In the genomic region with DNA sequence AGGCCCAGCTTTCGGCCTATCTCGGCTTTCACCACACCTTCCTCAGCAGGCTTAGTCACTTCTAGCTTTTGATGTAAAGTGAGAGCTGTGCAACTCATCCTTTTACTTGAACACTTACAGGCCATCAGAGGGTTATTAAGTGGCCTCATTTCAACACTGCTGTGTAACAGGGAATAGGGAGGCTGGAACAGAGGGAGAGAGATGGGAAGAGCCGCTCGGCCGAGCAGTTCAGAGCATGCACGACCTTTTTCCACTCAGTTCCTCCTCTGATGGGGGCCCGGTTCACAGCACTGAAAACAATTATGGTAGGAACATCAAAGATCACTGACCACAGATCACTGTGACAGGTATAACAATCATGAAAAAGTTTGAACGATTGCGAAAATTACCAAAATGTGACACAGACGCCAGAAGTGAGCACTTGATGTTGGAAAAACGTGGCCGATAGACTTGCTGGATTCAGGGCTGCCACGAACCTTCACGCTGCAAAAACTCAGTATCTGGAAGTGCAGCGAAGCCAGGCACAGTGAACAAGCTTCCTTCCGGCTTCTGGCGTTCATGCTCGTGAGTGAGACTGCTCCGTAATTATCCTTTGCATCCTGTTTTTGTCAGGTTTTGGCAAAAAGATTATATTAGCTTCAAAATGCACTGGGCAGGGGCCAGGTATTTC, we compare ENCODE assay signal across 1 cellular context.
TF ChIP-seq lines count a peak whose summit lies in the region.

No MANE protein-coding gene starts in this region.

TF ChIP-seq in K562, 482 proteins besides CTCF, POLR2A, EP300 and RAD21 (continued from another document and continues in another):
- TF ChIP-seq, protein P1, sequence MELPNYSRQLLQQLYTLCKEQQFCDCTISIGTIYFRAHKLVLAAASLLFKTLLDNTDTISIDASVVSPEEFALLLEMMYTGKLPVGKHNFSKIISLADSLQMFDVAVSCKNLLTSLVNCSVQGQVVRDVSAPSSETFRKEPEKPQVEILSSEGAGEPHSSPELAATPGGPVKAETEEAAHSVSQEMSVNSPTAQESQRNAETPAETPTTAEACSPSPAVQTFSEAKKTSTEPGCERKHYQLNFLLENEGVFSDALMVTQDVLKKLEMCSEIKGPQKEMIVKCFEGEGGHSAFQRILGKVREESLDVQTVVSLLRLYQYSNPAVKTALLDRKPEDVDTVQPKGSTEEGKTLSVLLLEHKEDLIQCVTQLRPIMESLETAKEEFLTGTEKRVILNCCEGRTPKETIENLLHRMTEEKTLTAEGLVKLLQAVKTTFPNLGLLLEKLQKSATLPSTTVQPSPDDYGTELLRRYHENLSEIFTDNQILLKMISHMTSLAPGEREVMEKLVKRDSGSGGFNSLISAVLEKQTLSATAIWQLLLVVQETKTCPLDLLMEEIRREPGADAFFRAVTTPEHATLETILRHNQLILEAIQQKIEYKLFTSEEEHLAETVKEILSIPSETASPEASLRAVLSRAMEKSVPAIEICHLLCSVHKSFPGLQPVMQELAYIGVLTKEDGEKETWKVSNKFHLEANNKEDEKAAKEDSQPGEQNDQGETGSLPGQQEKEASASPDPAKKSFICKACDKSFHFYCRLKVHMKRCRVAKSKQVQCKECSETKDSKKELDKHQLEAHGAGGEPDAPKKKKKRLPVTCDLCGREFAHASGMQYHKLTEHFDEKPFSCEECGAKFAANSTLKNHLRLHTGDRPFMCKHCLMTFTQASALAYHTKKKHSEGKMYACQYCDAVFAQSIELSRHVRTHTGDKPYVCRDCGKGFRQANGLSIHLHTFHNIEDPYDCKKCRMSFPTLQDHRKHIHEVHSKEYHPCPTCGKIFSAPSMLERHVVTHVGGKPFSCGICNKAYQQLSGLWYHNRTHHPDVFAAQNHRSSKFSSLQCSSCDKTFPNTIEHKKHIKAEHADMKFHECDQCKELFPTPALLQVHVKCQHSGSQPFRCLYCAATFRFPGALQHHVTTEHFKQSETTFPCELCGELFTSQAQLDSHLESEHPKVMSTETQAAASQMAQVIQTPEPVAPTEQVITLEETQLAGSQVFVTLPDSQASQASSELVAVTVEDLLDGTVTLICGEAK (IDR thresholded peaks at IDR 0.05) = peak; percentile 51; the same call in 1 of the 2 replicates
- TF ChIP-seq, protein P1 (CRISPR knock-in tag; IDR thresholded peaks at IDR 0.05) = no peak
- TF ChIP-seq, protein P2, sequence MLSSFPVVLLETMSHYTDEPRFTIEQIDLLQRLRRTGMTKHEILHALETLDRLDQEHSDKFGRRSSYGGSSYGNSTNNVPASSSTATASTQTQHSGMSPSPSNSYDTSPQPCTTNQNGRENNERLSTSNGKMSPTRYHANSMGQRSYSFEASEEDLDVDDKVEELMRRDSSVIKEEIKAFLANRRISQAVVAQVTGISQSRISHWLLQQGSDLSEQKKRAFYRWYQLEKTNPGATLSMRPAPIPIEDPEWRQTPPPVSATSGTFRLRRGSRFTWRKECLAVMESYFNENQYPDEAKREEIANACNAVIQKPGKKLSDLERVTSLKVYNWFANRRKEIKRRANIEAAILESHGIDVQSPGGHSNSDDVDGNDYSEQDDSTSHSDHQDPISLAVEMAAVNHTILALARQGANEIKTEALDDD (IDR thresholded peaks at IDR 0.05) = peak; percentile 42; the same call in 1 of the 2 replicates
- peak; percentile 90 for TF ChIP-seq ETV1 (tag; conservative IDR thresholded peaks at IDR 0.05; ENCODE audit: low read depth)
- TF ChIP-seq MYC (IDR thresholded peaks at IDR 0.05; ENCODE audit: low read depth, low read length) = peak; percentile 59; the same call in 1 of the 2 replicates
- no peak for TF ChIP-seq MYC (CRISPR knock-in tag; IDR thresholded peaks at IDR 0.05; ENCODE audit: borderline replicate concordance, low read depth)
- peak; percentile 24; the same call in 1 of the 2 replicates for TF ChIP-seq TCF3 (CRISPR knock-in tag; IDR thresholded peaks at IDR 0.05)
- TF ChIP-seq TARDBP (IDR thresholded peaks at IDR 0.05) = peak; percentile 12; the same call in 1 of the 2 replicates
- TF ChIP-seq MAFG (tag; conservative IDR thresholded peaks at IDR 0.05) = no peak
- TF ChIP-seq CEBPB (tag; IDR thresholded peaks at IDR 0.05) = peak; percentile 55; the same call in 1 of the 2 replicates
- TF ChIP-seq DNMT1 (IDR thresholded peaks at IDR 0.05) = no peak
- peak in 1 of 3 experiments; percentile 27 for TF ChIP-seq YY1 (IDR thresholded peaks at IDR 0.05; ENCODE audit: borderline replicate concordance in 1 of 3, control insufficient read depth in 1 of 3, extremely low read depth in 1 of 3, insufficient read depth in 3 of 3, insufficient read length in 1 of 3, insufficient replicate concordance in 2 of 3, low read depth in 1 of 3, low read length in 2 of 3)
- peak; percentile 32 for TF ChIP-seq KDM5B (IDR thresholded peaks at IDR 0.05; ENCODE audit: insufficient replicate concordance, low read depth, low read length)
- no peak for TF ChIP-seq ZNF12 (CRISPR knock-in tag; IDR thresholded peaks at IDR 0.05)
- no peak for TF ChIP-seq ZFP1 (CRISPR knock-in tag; IDR thresholded peaks at IDR 0.05)
- TF ChIP-seq, protein P3, sequence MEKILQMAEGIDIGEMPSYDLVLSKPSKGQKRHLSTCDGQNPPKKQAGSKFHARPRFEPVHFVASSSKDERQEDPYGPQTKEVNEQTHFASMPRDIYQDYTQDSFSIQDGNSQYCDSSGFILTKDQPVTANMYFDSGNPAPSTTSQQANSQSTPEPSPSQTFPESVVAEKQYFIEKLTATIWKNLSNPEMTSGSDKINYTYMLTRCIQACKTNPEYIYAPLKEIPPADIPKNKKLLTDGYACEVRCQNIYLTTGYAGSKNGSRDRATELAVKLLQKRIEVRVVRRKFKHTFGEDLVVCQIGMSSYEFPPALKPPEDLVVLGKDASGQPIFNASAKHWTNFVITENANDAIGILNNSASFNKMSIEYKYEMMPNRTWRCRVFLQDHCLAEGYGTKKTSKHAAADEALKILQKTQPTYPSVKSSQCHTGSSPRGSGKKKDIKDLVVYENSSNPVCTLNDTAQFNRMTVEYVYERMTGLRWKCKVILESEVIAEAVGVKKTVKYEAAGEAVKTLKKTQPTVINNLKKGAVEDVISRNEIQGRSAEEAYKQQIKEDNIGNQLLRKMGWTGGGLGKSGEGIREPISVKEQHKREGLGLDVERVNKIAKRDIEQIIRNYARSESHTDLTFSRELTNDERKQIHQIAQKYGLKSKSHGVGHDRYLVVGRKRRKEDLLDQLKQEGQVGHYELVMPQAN (IDR thresholded peaks at IDR 0.05; ENCODE audit: borderline replicate concordance) = no peak
- TF ChIP-seq POLR2H (tag; IDR thresholded peaks at IDR 0.05; ENCODE audit: low read depth) = no peak
- no peak for TF ChIP-seq TCF7L2 (IDR thresholded peaks at IDR 0.05; ENCODE audit: low read depth, low read length)
- no peak for TF ChIP-seq GABPB2 (CRISPR knock-in tag; conservative IDR thresholded peaks at IDR 0.05)
- no peak for TF ChIP-seq RAD51 (IDR thresholded peaks at IDR 0.05; ENCODE audit: borderline replicate concordance, low read depth)
- no peak for TF ChIP-seq TEAD2 (tag; IDR thresholded peaks at IDR 0.05)
- TF ChIP-seq CHCHD3 (CRISPR knock-in tag; IDR thresholded peaks at IDR 0.05) = no peak
- TF ChIP-seq TGIF2 (CRISPR knock-in tag; IDR thresholded peaks at IDR 0.05) = no peak
- TF ChIP-seq BCL6 (CRISPR knock-in tag; IDR thresholded peaks at IDR 0.05) = no peak
- TF ChIP-seq TEAD4 (IDR thresholded peaks at IDR 0.05; ENCODE audit: low read length) = 0 out of 2 replicates have a peak, but pooled peaks have one; percentile 2
- TF ChIP-seq TEAD4 (CRISPR knock-in tag; IDR thresholded peaks at IDR 0.05; ENCODE audit: borderline replicate concordance) = no peak
- TF ChIP-seq ZNF57 (CRISPR knock-in tag; IDR thresholded peaks at IDR 0.05) = no peak
- TF ChIP-seq, protein P4, sequence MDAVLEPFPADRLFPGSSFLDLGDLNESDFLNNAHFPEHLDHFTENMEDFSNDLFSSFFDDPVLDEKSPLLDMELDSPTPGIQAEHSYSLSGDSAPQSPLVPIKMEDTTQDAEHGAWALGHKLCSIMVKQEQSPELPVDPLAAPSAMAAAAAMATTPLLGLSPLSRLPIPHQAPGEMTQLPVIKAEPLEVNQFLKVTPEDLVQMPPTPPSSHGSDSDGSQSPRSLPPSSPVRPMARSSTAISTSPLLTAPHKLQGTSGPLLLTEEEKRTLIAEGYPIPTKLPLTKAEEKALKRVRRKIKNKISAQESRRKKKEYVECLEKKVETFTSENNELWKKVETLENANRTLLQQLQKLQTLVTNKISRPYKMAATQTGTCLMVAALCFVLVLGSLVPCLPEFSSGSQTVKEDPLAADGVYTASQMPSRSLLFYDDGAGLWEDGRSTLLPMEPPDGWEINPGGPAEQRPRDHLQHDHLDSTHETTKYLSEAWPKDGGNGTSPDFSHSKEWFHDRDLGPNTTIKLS (IDR thresholded peaks at IDR 0.05; ENCODE audit: borderline replicate concordance, low read depth) = 0 out of 2 replicates have a peak, but pooled peaks have one; percentile 30
- no peak for TF ChIP-seq HMG20B (CRISPR knock-in tag; IDR thresholded peaks at IDR 0.05)
- TF ChIP-seq NR4A1 (CRISPR knock-in tag; IDR thresholded peaks at IDR 0.05) = no peak
- no peak for TF ChIP-seq NR4A1 (tag; IDR thresholded peaks at IDR 0.05)
- no peak for TF ChIP-seq ZNF197 (CRISPR knock-in tag; IDR thresholded peaks at IDR 0.05; ENCODE audit: low read depth)
- TF ChIP-seq U2AF1 (optimal IDR thresholded peaks at IDR 0.05; ENCODE audit: low read depth, low read length) = no peak
- no peak for TF ChIP-seq WHSC1 (IDR thresholded peaks at IDR 0.05; ENCODE audit: low read length)
- TF ChIP-seq, protein P5, sequence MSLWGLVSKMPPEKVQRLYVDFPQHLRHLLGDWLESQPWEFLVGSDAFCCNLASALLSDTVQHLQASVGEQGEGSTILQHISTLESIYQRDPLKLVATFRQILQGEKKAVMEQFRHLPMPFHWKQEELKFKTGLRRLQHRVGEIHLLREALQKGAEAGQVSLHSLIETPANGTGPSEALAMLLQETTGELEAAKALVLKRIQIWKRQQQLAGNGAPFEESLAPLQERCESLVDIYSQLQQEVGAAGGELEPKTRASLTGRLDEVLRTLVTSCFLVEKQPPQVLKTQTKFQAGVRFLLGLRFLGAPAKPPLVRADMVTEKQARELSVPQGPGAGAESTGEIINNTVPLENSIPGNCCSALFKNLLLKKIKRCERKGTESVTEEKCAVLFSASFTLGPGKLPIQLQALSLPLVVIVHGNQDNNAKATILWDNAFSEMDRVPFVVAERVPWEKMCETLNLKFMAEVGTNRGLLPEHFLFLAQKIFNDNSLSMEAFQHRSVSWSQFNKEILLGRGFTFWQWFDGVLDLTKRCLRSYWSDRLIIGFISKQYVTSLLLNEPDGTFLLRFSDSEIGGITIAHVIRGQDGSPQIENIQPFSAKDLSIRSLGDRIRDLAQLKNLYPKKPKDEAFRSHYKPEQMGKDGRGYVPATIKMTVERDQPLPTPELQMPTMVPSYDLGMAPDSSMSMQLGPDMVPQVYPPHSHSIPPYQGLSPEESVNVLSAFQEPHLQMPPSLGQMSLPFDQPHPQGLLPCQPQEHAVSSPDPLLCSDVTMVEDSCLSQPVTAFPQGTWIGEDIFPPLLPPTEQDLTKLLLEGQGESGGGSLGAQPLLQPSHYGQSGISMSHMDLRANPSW (CRISPR knock-in tag; IDR thresholded peaks at IDR 0.05) = no peak; the same call in 1 of the 2 replicates
- TF ChIP-seq MED1 (CRISPR knock-in tag; IDR thresholded peaks at IDR 0.05; ENCODE audit: borderline replicate concordance) = no peak
- no peak for TF ChIP-seq TRIM28 (IDR thresholded peaks at IDR 0.05)
- TF ChIP-seq, protein P6, sequence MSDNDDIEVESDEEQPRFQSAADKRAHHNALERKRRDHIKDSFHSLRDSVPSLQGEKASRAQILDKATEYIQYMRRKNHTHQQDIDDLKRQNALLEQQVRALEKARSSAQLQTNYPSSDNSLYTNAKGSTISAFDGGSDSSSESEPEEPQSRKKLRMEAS (CRISPR knock-in tag; IDR thresholded peaks at IDR 0.05) = peak; percentile 27
- TF ChIP-seq ZNF121 (CRISPR knock-in tag; conservative IDR thresholded peaks at IDR 0.05) = peak; percentile 11; the same call in 1 of the 2 replicates
- no peak for TF ChIP-seq NUFIP1 (IDR thresholded peaks at IDR 0.05; ENCODE audit: partially characterized antibody)
- no peak for TF ChIP-seq ZNF146 (CRISPR knock-in tag; IDR thresholded peaks at IDR 0.05; ENCODE audit: unreplicated experiment)
- 0 out of 2 replicates have a peak, but pooled peaks have one; percentile 36 for TF ChIP-seq SMARCA4 (IDR thresholded peaks at IDR 0.05)
- TF ChIP-seq FOSL1 (tag; conservative IDR thresholded peaks at IDR 0.05) = peak; percentile 35; the same call in 1 of the 2 replicates
- 0 out of 2 replicates have a peak, but pooled peaks have one; percentile 41 for TF ChIP-seq LCOR (CRISPR knock-in tag; IDR thresholded peaks at IDR 0.05)
- TF ChIP-seq, protein P7, sequence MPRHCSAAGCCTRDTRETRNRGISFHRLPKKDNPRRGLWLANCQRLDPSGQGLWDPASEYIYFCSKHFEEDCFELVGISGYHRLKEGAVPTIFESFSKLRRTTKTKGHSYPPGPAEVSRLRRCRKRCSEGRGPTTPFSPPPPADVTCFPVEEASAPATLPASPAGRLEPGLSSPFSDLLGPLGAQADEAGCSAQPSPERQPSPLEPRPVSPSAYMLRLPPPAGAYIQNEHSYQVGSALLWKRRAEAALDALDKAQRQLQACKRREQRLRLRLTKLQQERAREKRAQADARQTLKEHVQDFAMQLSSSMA (CRISPR knock-in tag; IDR thresholded peaks at IDR 0.05) = no peak
- TF ChIP-seq SMARCA5 (IDR thresholded peaks at IDR 0.05) = no peak
- no peak for TF ChIP-seq ILF3 (IDR thresholded peaks at IDR 0.05; ENCODE audit: borderline replicate concordance)
- TF ChIP-seq ZNF436 (CRISPR knock-in tag; IDR thresholded peaks at IDR 0.05) = no peak
- TF ChIP-seq HDAC1 (IDR thresholded peaks at IDR 0.05) = peak in 1 of 2 experiments; percentile 38; a peak in 1 of 4 replicates
- TF ChIP-seq EP400 (IDR thresholded peaks at IDR 0.05) = peak; percentile 45
- peak in 1 of 2 experiments; percentile 8; a peak in 1 of 4 replicates for TF ChIP-seq NRF1 (conservative IDR thresholded peaks at IDR 0.05 in 1 of 2, IDR thresholded peaks at IDR 0.05 in 1 of 2)
